19 cellular contexts compared by ENCODE assay signal in the genomic region with DNA sequence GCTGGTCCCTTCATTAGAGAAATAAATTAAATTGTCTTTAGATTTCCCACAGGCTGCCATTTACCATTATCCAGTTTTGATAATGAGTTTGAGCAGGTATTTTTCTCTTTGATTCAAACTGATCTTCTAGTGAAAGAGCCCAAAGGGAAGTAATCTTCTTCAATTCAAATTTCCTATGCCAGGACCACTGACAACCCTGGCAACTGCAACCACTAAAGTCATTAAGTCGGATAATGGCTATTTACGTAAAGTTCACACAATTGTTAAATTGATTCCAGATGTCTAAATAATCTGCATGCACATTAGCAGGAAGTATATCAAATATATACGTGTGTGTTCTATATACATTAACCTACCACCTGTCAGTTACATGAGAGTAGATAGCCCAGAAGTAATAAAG.
DNase-seq lines count a peak whose midpoint lies in the region; TF ChIP-seq lines count a peak whose summit lies in the region.
"Had no signal": no experiment of that assay in that cellular context is flagged by ENCODE, and none has a peak within 500 bp of the region (broad histone marks: within the 10 kb centered on the region; RNA-seq: fewer than 3 reads in every experiment).

No MANE protein-coding gene starts in this region.

- TF ChIP-seq CTCF in BE2C (IDR thresholded peaks at IDR 0.05; ENCODE audit: low read depth, low read length) = no peak
- no peak for TF ChIP-seq CTCF in GM10248 (IDR thresholded peaks at IDR 0.05; ENCODE audit: control extremely low read depth, extremely low read depth, low read depth, missing control alignments)

- H3K4me1 ChIP-seq in BE2C = peaks cover 29% of the 10 kb centered on the region
- H3K4me1 ChIP-seq: SJSA1 had no signal

- DNase-seq in BE2C (peak; percentile 35), NCI-H146 treated with DMSO at 0.1 percent for 48 hours (lab: John Stamatoyannopoulos, UW; ENCODE audit: unreplicated experiment) (peak; percentile 32), SK-N-DZ (ENCODE audit: low spot score) (peak; percentile 21), HEK293T (ENCODE audit: extremely low spot score) (no peak), GM10248 (ENCODE audit: extremely low spot score) (no peak), foreskin melanocyte (no peak)
- no peak for DNase-seq in activated CD4-positive, alpha-beta T cell treated with anti-CD3 and anti-CD28 coated beads, Interleukin-2, amount 50 U/mL, for 48 hours
- DNase-seq: Calu3; CD4-positive, alpha-beta memory T cell; DMS53; H7; Kasumi-1; MM.1S; NCI-H2029; NCI-H2171 treated with DMSO at 0.1 percent for 48 hours; T-helper 1 cell; T-helper 9 cell had no signal

- no peaks in the 10 kb centered on the region for H3K27me3 ChIP-seq in BE2C
- H3K27me3 ChIP-seq: SJSA1 had no signal

- H3K36me3 ChIP-seq in BE2C (no peaks in the 10 kb centered on the region), KOPT-K1 (ENCODE audit: insufficient read depth, low read length) (peaks cover 6% of the 10 kb centered on the region; the same call in 1 of the 2 replicates)
- H3K36me3 ChIP-seq: SJSA1 had no signal

- no peak overlapping the region for H3K4me3 ChIP-seq in BE2C (ENCODE audit: low read depth, low read length)
- H3K4me3 ChIP-seq: SJSA1 had no signal

- peak overlapping the region; percentile 100 for H3K27ac ChIP-seq in KOPT-K1 (ENCODE audit: low read depth, low read length, poor library complexity, severe bottlenecking)
- H3K27ac ChIP-seq: SJSA1 had no signal

- CTCF ChIA-PET in HEK293T (lab: Yijun Ruan, JAX) (no interaction called here), GM10248 (lab: Yijun Ruan, JAX) (interaction anchor here (1.4 kb wide), 1 partner anchor 8 kb away, joined by 4 read pairs; no protein-coding TSS in a partner anchor)

- POLR2A ChIA-PET in HEK293T (lab: Yijun Ruan, JAX) = no interaction called here
- POLR2A ChIA-PET in GM10248 (lab: Yijun Ruan, JAX) = no interaction called here

- H3K9me3 ChIP-seq in BE2C (no peaks in the 10 kb centered on the region), KOPT-K1 (ENCODE audit: insufficient read depth, low read length, poor library complexity, severe bottlenecking) (no peaks in the 10 kb centered on the region)
- H3K9me3 ChIP-seq: SJSA1 had no signal

TF ChIP-seq in HEK293T, 16 proteins besides CTCF, POLR2A, EP300 and RAD21:
- no peak for TF ChIP-seq FOXM1 (IDR thresholded peaks at IDR 0.05; ENCODE audit: borderline replicate concordance)
- no peak for TF ChIP-seq FOXK2 (IDR thresholded peaks at IDR 0.05)
- TF ChIP-seq ARNT (IDR thresholded peaks at IDR 0.05) = no peak
- no peak for TF ChIP-seq FOXA1 (IDR thresholded peaks at IDR 0.05)
- TF ChIP-seq ELF4 (IDR thresholded peaks at IDR 0.05) = no peak
- TF ChIP-seq ZNF384 (IDR thresholded peaks at IDR 0.05) = no peak
- no peak for TF ChIP-seq SP1 (IDR thresholded peaks at IDR 0.05)
- no peak for TF ChIP-seq HDGF (IDR thresholded peaks at IDR 0.05; ENCODE audit: borderline replicate concordance)
- TF ChIP-seq, protein P1, sequence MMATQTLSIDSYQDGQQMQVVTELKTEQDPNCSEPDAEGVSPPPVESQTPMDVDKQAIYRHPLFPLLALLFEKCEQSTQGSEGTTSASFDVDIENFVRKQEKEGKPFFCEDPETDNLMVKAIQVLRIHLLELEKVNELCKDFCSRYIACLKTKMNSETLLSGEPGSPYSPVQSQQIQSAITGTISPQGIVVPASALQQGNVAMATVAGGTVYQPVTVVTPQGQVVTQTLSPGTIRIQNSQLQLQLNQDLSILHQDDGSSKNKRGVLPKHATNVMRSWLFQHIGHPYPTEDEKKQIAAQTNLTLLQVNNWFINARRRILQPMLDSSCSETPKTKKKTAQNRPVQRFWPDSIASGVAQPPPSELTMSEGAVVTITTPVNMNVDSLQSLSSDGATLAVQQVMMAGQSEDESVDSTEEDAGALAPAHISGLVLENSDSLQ (IDR thresholded peaks at IDR 0.05) = no peak
- no peak for TF ChIP-seq TARDBP (IDR thresholded peaks at IDR 0.05)
- TF ChIP-seq SUZ12 (IDR thresholded peaks at IDR 0.05) = no peak
- TF ChIP-seq L3MBTL2 (conservative IDR thresholded peaks at IDR 0.05) = no peak
- no peak for TF ChIP-seq NFRKB (IDR thresholded peaks at IDR 0.05)
- TF ChIP-seq BHLHE40 (IDR thresholded peaks at IDR 0.05; ENCODE audit: borderline replicate concordance) = no peak
- TF ChIP-seq LEF1 (IDR thresholded peaks at IDR 0.05; ENCODE audit: borderline replicate concordance) = no peak
- no peak for TF ChIP-seq CTBP1 (IDR thresholded peaks at IDR 0.05; ENCODE audit: borderline replicate concordance)

Comparison
In these comparisons a context has a peak if more than half of its experiments do, and no peak if none do; other contexts are left out.
1. DNase-seq: peak in BE2C (single experiment), NCI-H146 treated with DMSO at 0.1 percent for 48 hours (single experiment) and SK-N-DZ (single experiment); none in HEK293T (single experiment), activated CD4-positive, alpha-beta T cell treated with anti-CD3 and anti-CD28 coated beads, Interleukin-2, amount 50 U/mL, for 48 hours (0 of 2), GM10248 (single experiment) and foreskin melanocyte (single experiment).